In genomic region chr1:226674892-226675719, GRCh38 we compare ENCODE assay signal across 9 cellular contexts.
DNase-seq lines count a peak whose midpoint lies in the region; ATAC-seq, FAIRE-seq and TF ChIP-seq lines count a peak whose summit lies in the region.
"Had no signal": no experiment of that assay in that cellular context is flagged by ENCODE, and none has a peak within 500 bp of the region (broad histone marks: within the 10 kb centered on the region; RNA-seq: fewer than 3 reads in every experiment).

No MANE protein-coding gene starts in this region.

- peaks cover 23% of the 10 kb centered on the region for H3K36me3 Mint-ChIP-seq in activated CD4-positive, alpha-beta memory T cell treated with anti-CD3 and anti-CD28 coated beads for 36 hours

- no peaks in the 10 kb centered on the region for H3K9me3 ChIP-seq in BLaER1 treated with 17β-estradiol and CSF1 and Interleukin-3, amounts not matched to agents 10 nM and 100 nM (replicated peaks in 1 of 11)

- no peak for FAIRE-seq in D721Med (lab: Jason Lieb, UNC)

- intact Hi-C loops in activated CD4-positive, alpha-beta memory T cell treated with anti-CD3 and anti-CD28 coated beads for 36 hours (cut with micrococcal nuclease), result loop anchor here (1.0 to 5.0 kb wide), 3 partner anchors 12 to 152 kb away; no protein-coding TSS in a partner anchor

- CTCF ChIA-PET in activated CD4-positive, alpha-beta memory T cell treated with anti-CD3 and anti-CD28 coated beads for 36 hours (lab: Charles Lee), result interaction anchor here (1.5 kb wide), 2 partner anchors 13 to 42 kb away, joined by 4 to 12 read pairs; no protein-coding TSS in a partner anchor

- no peak for TF ChIP-seq CTCF in D721Med (IDR thresholded peaks at IDR 0.05; ENCODE audit: insufficient read depth, missing control alignments)

- H3K4me3 Mint-ChIP-seq in activated CD4-positive, alpha-beta memory T cell treated with anti-CD3 and anti-CD28 coated beads for 36 hours, result peak overlapping the region; percentile 68

- no peaks in the 10 kb centered on the region for H3K9me3 Mint-ChIP-seq in activated CD4-positive, alpha-beta memory T cell treated with anti-CD3 and anti-CD28 coated beads for 36 hours

- H3K27me3 ChIP-seq in BLaER1 treated with 17β-estradiol and CSF1 and Interleukin-3, amounts not matched to agents 10 nM and 100 nM, result no peaks in the 10 kb centered on the region
- H3K27me3 ChIP-seq: cardiac muscle cell had no signal

- peaks cover 81 to 98% (median 90%) of the 10 kb centered on the region in 10 experiments for H3K4me1 ChIP-seq in BLaER1 treated with 17β-estradiol and CSF1 and Interleukin-3, amounts not matched to agents 10 nM and 100 nM

- H3K4me2 ChIP-seq in BLaER1 treated with 17β-estradiol and CSF1 and Interleukin-3, amounts not matched to agents 10 nM and 100 nM, result peak overlapping the region; percentile 81 to 96 (median 93)

- peak overlapping the region; percentile 33 to 59 (median 44); a peak in 18 of 20 replicates for H3K4me3 ChIP-seq in BLaER1 treated with 17β-estradiol and CSF1 and Interleukin-3, amounts not matched to agents 10 nM and 100 nM
- H3K4me3 ChIP-seq: cardiac muscle cell had no signal

- peak overlapping the region; percentile 93 for H3K27ac Mint-ChIP-seq in activated CD4-positive, alpha-beta memory T cell treated with anti-CD3 and anti-CD28 coated beads for 36 hours

- ATAC-seq in GM19463 (IDR thresholded peaks at IDR 0.05; ENCODE audit: unreplicated experiment), result peak; percentile 68
- ATAC-seq in HG03558 (IDR thresholded peaks at IDR 0.05; ENCODE audit: extremely low read depth, unreplicated experiment), result peak; percentile 71

- H3K27ac ChIP-seq in BLaER1 treated with 17β-estradiol and CSF1 and Interleukin-3, amounts not matched to agents 10 nM and 100 nM, result peak overlapping the region; percentile 80 to 89 (median 86)
- H3K27ac ChIP-seq: cardiac muscle cell had no signal

- no peaks in the 10 kb centered on the region for H3K27me3 Mint-ChIP-seq in activated CD4-positive, alpha-beta memory T cell treated with anti-CD3 and anti-CD28 coated beads for 36 hours

- peaks cover 0 to 10% (median 0%) of the 10 kb centered on the region in 11 experiments; a peak in 5 of 22 replicates for H4K20me1 ChIP-seq in BLaER1 treated with 17β-estradiol and CSF1 and Interleukin-3, amounts not matched to agents 10 nM and 100 nM

- peaks cover 96% of the 10 kb centered on the region for H3K4me1 Mint-ChIP-seq in activated CD4-positive, alpha-beta memory T cell treated with anti-CD3 and anti-CD28 coated beads for 36 hours (ENCODE audit: low read depth)

- peak; percentile 82 for DNase-seq in activated CD4-positive, alpha-beta memory T cell treated with anti-CD3 and anti-CD28 coated beads for 36 hours
- DNase-seq in germinal center (ENCODE audit: low spot score) (peak; percentile 91), D721Med (ENCODE audit: insufficient read length, low spot score) (no peak), DMS53 treated with DMSO at 0.1 percent for 48 hours (lab: John Stamatoyannopoulos, UW; ENCODE audit: unreplicated experiment) (no peak)
- peak; percentile 69 for DNase-seq in stimulated activated CD4-positive, alpha-beta T cell treated with anti-CD3 and anti-CD28 coated beads, Interleukin-4, amount 100 ng/mL, for 24 hours

- POLR2A ChIA-PET in activated CD4-positive, alpha-beta memory T cell treated with anti-CD3 and anti-CD28 coated beads for 36 hours (lab: Charles Lee), result interaction anchor here (0.6 to 1.6 kb wide), 2 partner anchors 11 to 29 kb away, joined by 3 read pairs; no protein-coding TSS in a partner anchor

- H3K36me3 ChIP-seq in BLaER1 treated with 17β-estradiol and CSF1 and Interleukin-3, amounts not matched to agents 10 nM and 100 nM, result peaks cover 0 to 10% (median 5%) of the 10 kb centered on the region in 11 experiments; a peak in 4 of 22 replicates
- H3K36me3 ChIP-seq: cardiac muscle cell had no signal

- H3K9ac ChIP-seq in BLaER1 treated with 17β-estradiol and CSF1 and Interleukin-3, amounts not matched to agents 10 nM and 100 nM, result peak overlapping the region; percentile 60 to 80 (median 74)

Comparison
In these comparisons a context has a peak if more than half of its experiments do, and no peak if none do; other contexts are left out.
1. DNase-seq: peak in activated CD4-positive, alpha-beta memory T cell treated with anti-CD3 and anti-CD28 coated beads for 36 hours (single experiment), germinal center (single experiment) and stimulated activated CD4-positive, alpha-beta T cell treated with anti-CD3 and anti-CD28 coated beads, Interleukin-4, amount 100 ng/mL, for 24 hours (single experiment); none in D721Med (single experiment) and DMS53 treated with DMSO at 0.1 percent for 48 hours (single experiment).